22 cellular contexts compared by ENCODE assay signal in the genomic region with DNA sequence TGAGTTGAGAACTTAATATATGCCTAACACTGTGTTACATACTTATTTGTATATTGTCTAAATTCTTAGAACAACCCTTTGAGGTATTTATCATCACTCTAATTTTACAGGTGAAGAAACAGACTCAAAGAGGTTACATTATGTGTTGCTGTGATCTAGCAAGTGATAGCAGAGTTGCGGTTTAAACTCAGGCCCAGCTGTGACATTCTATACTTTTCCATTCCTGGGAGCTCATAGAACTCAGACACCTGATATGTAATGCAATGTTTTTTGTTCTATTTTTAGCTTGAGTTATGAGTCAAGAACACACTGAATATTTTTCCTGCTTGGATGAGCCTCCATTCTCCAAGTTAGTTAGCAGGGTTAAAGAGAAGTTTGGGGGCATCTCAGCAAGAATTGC.
DNase-seq lines count a peak whose midpoint lies in the region; ATAC-seq, FAIRE-seq and TF ChIP-seq lines count a peak whose summit lies in the region.
"Had no signal": no experiment of that assay in that cellular context is flagged by ENCODE, and none has a peak within 500 bp of the region (broad histone marks: within the 10 kb centered on the region; RNA-seq: fewer than 3 reads in every experiment).

No MANE protein-coding gene starts in this region.

- POLR2A ChIA-PET in endothelial cell of umbilical vein (lab: Charles Lee) = no interaction called here
- POLR2A ChIA-PET in activated CD4-positive, alpha-beta memory T cell treated with anti-CD3 and anti-CD28 coated beads, Interleukin-2, amount 10 ng/mL, durations not matched to agents 7 days and 5 days (lab: Charles Lee) = no interaction called here
- POLR2A ChIA-PET in activated CD8-positive, alpha-beta T cell treated with anti-CD3 and anti-CD28 coated beads, Interleukin-2, amount 10 ng/mL, durations not matched to agents 7 days and 5 days (lab: Charles Lee) = no interaction called here

- H4K20me1 ChIP-seq in endothelial cell of umbilical vein (replicated peaks; ENCODE audit: control insufficient read depth, extremely low read depth, insufficient read depth, low read length) = no peaks in the 10 kb centered on the region

- H3K9me3 Mint-ChIP-seq in activated CD4-positive, alpha-beta memory T cell treated with anti-CD3 and anti-CD28 coated beads, Interleukin-2, amount 10 ng/mL, durations not matched to agents 7 days and 5 days = no peaks in the 10 kb centered on the region
- no peaks in the 10 kb centered on the region for H3K9me3 Mint-ChIP-seq in activated CD8-positive, alpha-beta T cell treated with anti-CD3 and anti-CD28 coated beads, Interleukin-2, amount 10 ng/mL, durations not matched to agents 7 days and 5 days (ENCODE audit: insufficient read depth)
- H3K9me3 Mint-ChIP-seq: activated CD4-positive, alpha-beta memory T cell treated with anti-CD3 and anti-CD28 coated beads for 36 hours; activated naive CD8-positive, alpha-beta T cell treated with anti-CD3 and anti-CD28 coated beads, Interleukin-2, amount 50 U/mL, for 24 hours; naive thymus-derived CD8-positive, alpha-beta T cell had no signal

- H3K36me3 Mint-ChIP-seq in activated CD4-positive, alpha-beta memory T cell treated with anti-CD3 and anti-CD28 coated beads, Interleukin-2, amount 10 ng/mL, durations not matched to agents 7 days and 5 days (ENCODE audit: low read depth) = no peaks in the 10 kb centered on the region
- no peaks in the 10 kb centered on the region for H3K36me3 Mint-ChIP-seq in activated CD8-positive, alpha-beta T cell treated with anti-CD3 and anti-CD28 coated beads, Interleukin-2, amount 10 ng/mL, durations not matched to agents 7 days and 5 days (ENCODE audit: low read depth)
- H3K36me3 Mint-ChIP-seq: activated CD4-positive, alpha-beta memory T cell treated with anti-CD3 and anti-CD28 coated beads for 36 hours; CD8-positive, alpha-beta memory T cell; naive thymus-derived CD8-positive, alpha-beta T cell had no signal

- H2AFZ ChIP-seq in endothelial cell of umbilical vein (ENCODE audit: low read depth, low read length) = no peak overlapping the region

- dilution Hi-C loops in endothelial cell of umbilical vein (cut with MboI; ENCODE audit: extremely low pct_ligation_motif_present, low sequenced_read_pairs) = no loop called here

- in situ Hi-C loops in gastrocnemius medialis (cut with MboI; ENCODE audit: low sequenced_read_pairs in 4 of 4) = loop anchor here in 1 of 4 donors (5.0 to 25.0 kb wide), 2 partner anchors 39 to 249 kb away; no protein-coding TSS in a partner anchor

- H3K4me1 Mint-ChIP-seq in activated CD4-positive, alpha-beta memory T cell treated with anti-CD3 and anti-CD28 coated beads, Interleukin-2, amount 10 ng/mL, durations not matched to agents 7 days and 5 days = no peaks in the 10 kb centered on the region
- no peaks in the 10 kb centered on the region for H3K4me1 Mint-ChIP-seq in activated CD8-positive, alpha-beta T cell treated with anti-CD3 and anti-CD28 coated beads, Interleukin-2, amount 10 ng/mL, durations not matched to agents 7 days and 5 days (ENCODE audit: low read depth)
- H3K4me1 Mint-ChIP-seq: activated naive CD8-positive, alpha-beta T cell treated with anti-CD3 and anti-CD28 coated beads, Interleukin-2, amount 50 U/mL, for 24 hours; CD8-positive, alpha-beta memory T cell; naive thymus-derived CD8-positive, alpha-beta T cell had no signal

- H3K9me1 ChIP-seq in endothelial cell of umbilical vein (replicated peaks; ENCODE audit: control insufficient read depth, extremely low read depth, insufficient read depth, low read length) = no peaks in the 10 kb centered on the region

- no peak overlapping the region for H3K4me3 Mint-ChIP-seq in activated CD4-positive, alpha-beta memory T cell treated with anti-CD3 and anti-CD28 coated beads, Interleukin-2, amount 10 ng/mL, durations not matched to agents 7 days and 5 days
- no peak overlapping the region for H3K4me3 Mint-ChIP-seq in activated CD8-positive, alpha-beta T cell treated with anti-CD3 and anti-CD28 coated beads, Interleukin-2, amount 10 ng/mL, durations not matched to agents 7 days and 5 days
- H3K4me3 Mint-ChIP-seq: activated CD4-positive, alpha-beta memory T cell treated with anti-CD3 and anti-CD28 coated beads for 36 hours; activated naive CD8-positive, alpha-beta T cell treated with anti-CD3 and anti-CD28 coated beads, Interleukin-2, amount 50 U/mL, for 24 hours; CD8-positive, alpha-beta memory T cell; naive thymus-derived CD8-positive, alpha-beta T cell had no signal

- H3K4me3 ChIP-seq in endothelial cell of umbilical vein (replicated peaks in 1 of 3; ENCODE audit: insufficient read depth in 1 of 3, low read depth in 1 of 3, low read length in 3 of 3) = no peak overlapping the region
- no peak overlapping the region for H3K4me3 ChIP-seq in gastrocnemius medialis
- H3K4me3 ChIP-seq: lower lobe of right lung, stomach had no signal

- TF ChIP-seq CTCF in endothelial cell of umbilical vein (IDR thresholded peaks at IDR 0.05; ENCODE audit: extremely low read depth in 1 of 2, insufficient read depth in 1 of 2, low read depth in 1 of 2, low read length in 2 of 2) = no peak
- no peak for TF ChIP-seq CTCF in gastrocnemius medialis (IDR thresholded peaks at IDR 0.05 in 4 of 5, conservative IDR thresholded peaks at IDR 0.05 in 1 of 5)

- CTCF ChIA-PET in endothelial cell of umbilical vein (lab: Charles Lee) = interaction anchor here (1.0 to 1.6 kb wide), 7 partner anchors 22 to 330 kb away, joined by 3 to 6 read pairs (median 3); no protein-coding TSS in a partner anchor
- CTCF ChIA-PET in activated CD4-positive, alpha-beta memory T cell treated with anti-CD3 and anti-CD28 coated beads, Interleukin-2, amount 10 ng/mL, durations not matched to agents 7 days and 5 days (lab: Charles Lee) = no interaction called here
- CTCF ChIA-PET in activated CD8-positive, alpha-beta T cell treated with anti-CD3 and anti-CD28 coated beads, Interleukin-2, amount 10 ng/mL, durations not matched to agents 7 days and 5 days (lab: Charles Lee) = no interaction called here

- ATAC-seq in gastrocnemius medialis (peak; percentile 95 to 96), left lobe of liver (no peak)
- ATAC-seq in activated CD8-positive, alpha-beta T cell treated with anti-CD3 and anti-CD28 coated beads, Interleukin-2, amount 10 ng/mL, durations not matched to agents 7 days and 5 days = no peak
- ATAC-seq: activated naive CD8-positive, alpha-beta T cell treated with anti-CD3 and anti-CD28 coated beads, Interleukin-2, amount 50 U/mL, for 24 hours; foreskin keratinocyte; lower lobe of right lung; naive thymus-derived CD8-positive, alpha-beta T cell had no signal

- H3K27me3 Mint-ChIP-seq in activated CD4-positive, alpha-beta memory T cell treated with anti-CD3 and anti-CD28 coated beads, Interleukin-2, amount 10 ng/mL, durations not matched to agents 7 days and 5 days = no peaks in the 10 kb centered on the region
- H3K27me3 Mint-ChIP-seq in activated CD8-positive, alpha-beta T cell treated with anti-CD3 and anti-CD28 coated beads, Interleukin-2, amount 10 ng/mL, durations not matched to agents 7 days and 5 days (ENCODE audit: low read depth) = no peaks in the 10 kb centered on the region
- H3K27me3 Mint-ChIP-seq: activated naive CD8-positive, alpha-beta T cell treated with anti-CD3 and anti-CD28 coated beads, Interleukin-2, amount 50 U/mL, for 24 hours; progenitor cell of endocrine pancreas had no signal

- no peak overlapping the region for H3K27ac Mint-ChIP-seq in activated CD4-positive, alpha-beta memory T cell treated with anti-CD3 and anti-CD28 coated beads, Interleukin-2, amount 10 ng/mL, durations not matched to agents 7 days and 5 days
- H3K27ac Mint-ChIP-seq in activated CD8-positive, alpha-beta T cell treated with anti-CD3 and anti-CD28 coated beads, Interleukin-2, amount 10 ng/mL, durations not matched to agents 7 days and 5 days = no peak overlapping the region
- H3K27ac Mint-ChIP-seq: activated CD4-positive, alpha-beta memory T cell treated with anti-CD3 and anti-CD28 coated beads for 36 hours; activated naive CD8-positive, alpha-beta T cell treated with anti-CD3 and anti-CD28 coated beads, Interleukin-2, amount 50 U/mL, for 24 hours; CD8-positive, alpha-beta memory T cell; naive thymus-derived CD8-positive, alpha-beta T cell; progenitor cell of endocrine pancreas had no signal

- H3K4me1 ChIP-seq in endothelial cell of umbilical vein (ENCODE audit: control insufficient read depth, extremely low read depth, insufficient read depth, low read length) (peaks cover 44% of the 10 kb centered on the region), gastrocnemius medialis (peaks cover 24% of the 10 kb centered on the region in 2 donors)
- H3K4me1 ChIP-seq: lower lobe of right lung, stomach had no signal

- H3K27ac ChIP-seq in endothelial cell of umbilical vein (ENCODE audit: insufficient read depth, low read depth, low read length) (peak overlapping the region; percentile 88), gastrocnemius medialis (peak overlapping the region; percentile 33 to 73 (median 54))
- H3K27ac ChIP-seq: foreskin keratinocyte, lower lobe of right lung, stomach had no signal

- intact Hi-C loops in endothelial cell of umbilical vein (cut with micrococcal nuclease) (loop anchor here (5.0 kb wide), 1 partner anchor 154 kb away; no protein-coding TSS in a partner anchor), gastrocnemius medialis (cut with DNase I; ENCODE audit: low total_unique reads) (loop anchor here (5.0 kb wide), 1 partner anchor 49 kb away; no protein-coding TSS in a partner anchor)

- BruUV-seq in endothelial cell of umbilical vein (replicated peaks; lab: Mats Ljungman, UMichigan) = no TSS peak

- no peak for FAIRE-seq in endothelial cell of umbilical vein (lab: Jason Lieb, UNC)
- FAIRE-seq: A204.1 had no signal

- H3K79me2 ChIP-seq in endothelial cell of umbilical vein (ENCODE audit: control insufficient read depth, insufficient read depth, low read length) = no peaks in the 10 kb centered on the region

- peak; percentile 3 for DNase-seq in NCI-H2029 (lab: John Stamatoyannopoulos, UW)
- DNase-seq in NCI-H2029 treated with DMSO at 0.1 percent for 48 hours (lab: John Stamatoyannopoulos, UW) = no peak
- peak; percentile 94 for DNase-seq in NCI-H526 treated with DMSO at 0.1 percent for 48 hours (lab: John Stamatoyannopoulos, UW)
- peak; percentile 55 for DNase-seq in endothelial cell of umbilical vein (ENCODE audit: low read depth, low spot score)
- peak; percentile 30 to 32 for DNase-seq in gastrocnemius medialis
- DNase-seq in left lobe of liver (ENCODE audit: low spot score) = no peak
- no peak for DNase-seq in activated CD4-positive, alpha-beta memory T cell treated with anti-CD3 and anti-CD28 coated beads, Interleukin-2, amount 10 ng/mL, durations not matched to agents 7 days and 5 days
- DNase-seq in activated CD8-positive, alpha-beta T cell treated with anti-CD3 and anti-CD28 coated beads, Interleukin-2, amount 10 ng/mL, durations not matched to agents 7 days and 5 days = no peak
- DNase-seq: activated CD4-positive, alpha-beta memory T cell treated with anti-CD3 and anti-CD28 coated beads for 36 hours; activated naive CD8-positive, alpha-beta T cell treated with anti-CD3 and anti-CD28 coated beads, Interleukin-2, amount 50 U/mL, for 24 hours; CD8-positive, alpha-beta memory T cell; central memory CD4-positive, alpha-beta T cell; foreskin keratinocyte; KG1; lower lobe of right lung; naive thymus-derived CD8-positive, alpha-beta T cell; NCI-H1048; OCI-M1; stomach; SW 1271 had no signal

- TF ChIP-seq POLR2A in endothelial cell of umbilical vein (IDR thresholded peaks at IDR 0.05; ENCODE audit: low read depth, low read length) = no peak
- TF ChIP-seq POLR2A in gastrocnemius medialis (IDR thresholded peaks at IDR 0.05) = no peak

- peak overlapping the region; percentile 81 for H3K9ac ChIP-seq in endothelial cell of umbilical vein (replicated peaks; ENCODE audit: extremely low read depth, insufficient read depth, low read length)

- H3K9me3 ChIP-seq in endothelial cell of umbilical vein (replicated peaks; ENCODE audit: control insufficient read depth, insufficient read depth, low read length) = no peaks in the 10 kb centered on the region
- H3K9me3 ChIP-seq in gastrocnemius medialis = no peaks in the 10 kb centered on the region
- H3K9me3 ChIP-seq: lower lobe of right lung, stomach had no signal

- H3K4me2 ChIP-seq in endothelial cell of umbilical vein (ENCODE audit: insufficient read depth, low read length) = peak overlapping the region; percentile 9

- no peaks in the 10 kb centered on the region for H3K36me3 ChIP-seq in endothelial cell of umbilical vein (ENCODE audit: control insufficient read depth in 2 of 2, extremely low read depth in 1 of 2, insufficient read depth in 2 of 2, low read length in 2 of 2)
- H3K36me3 ChIP-seq in gastrocnemius medialis = no peaks in the 10 kb centered on the region
- H3K36me3 ChIP-seq: lower lobe of right lung, stomach had no signal

- H3K27me3 ChIP-seq in endothelial cell of umbilical vein (ENCODE audit: control insufficient read depth in 2 of 2, insufficient read depth in 2 of 2, low read length in 2 of 2) (no peaks in the 10 kb centered on the region), gastrocnemius medialis (no peaks in the 10 kb centered on the region)
- H3K27me3 ChIP-seq: foreskin keratinocyte, stomach had no signal

Comparison
In these comparisons a context has a peak if more than half of its experiments do, and no peak if none do; other contexts are left out.
1. DNase-seq: peak in NCI-H2029 (single experiment), NCI-H526 treated with DMSO at 0.1 percent for 48 hours (single experiment), endothelial cell of umbilical vein (single experiment) and gastrocnemius medialis (2 of 2); none in NCI-H2029 treated with DMSO at 0.1 percent for 48 hours (single experiment), left lobe of liver (single experiment), activated CD4-positive, alpha-beta memory T cell treated with anti-CD3 and anti-CD28 coated beads, Interleukin-2, amount 10 ng/mL, durations not matched to agents 7 days and 5 days (single experiment) and activated CD8-positive, alpha-beta T cell treated with anti-CD3 and anti-CD28 coated beads, Interleukin-2, amount 10 ng/mL, durations not matched to agents 7 days and 5 days (single experiment).
2. ATAC-seq: peak in gastrocnemius medialis (2 of 2); none in left lobe of liver (single experiment) and activated CD8-positive, alpha-beta T cell treated with anti-CD3 and anti-CD28 coated beads, Interleukin-2, amount 10 ng/mL, durations not matched to agents 7 days and 5 days (single experiment).